Comparison of ENCODE assay signal across 29 cellular contexts in the genomic region with DNA sequence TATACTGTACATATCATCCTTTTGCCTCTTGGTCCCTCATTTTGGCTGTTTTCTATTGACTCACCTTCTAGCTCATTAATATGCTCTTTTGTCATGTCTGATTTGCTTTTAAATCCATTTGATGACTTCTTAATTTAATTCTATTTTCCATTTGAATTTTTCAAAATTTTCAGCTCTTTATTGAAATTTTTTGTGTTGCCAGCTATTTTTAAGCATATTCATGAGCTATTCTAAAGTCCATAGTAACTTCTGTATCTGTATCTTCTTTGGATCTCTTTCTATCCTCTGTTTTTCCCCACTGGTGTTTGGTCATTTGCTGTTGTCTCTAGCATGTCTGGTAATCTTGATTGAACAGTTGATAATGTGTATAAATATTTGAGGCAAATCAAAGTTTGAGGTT.
"Had no signal": no experiment of that assay in that cellular context is flagged by ENCODE, and none has a peak within 500 bp of the region (broad histone marks: within the 10 kb centered on the region; RNA-seq: fewer than 3 reads in every experiment).

No MANE protein-coding gene starts in this region.

- FAIRE-seq: urothelium cell line had no signal

- H3K36me3 Mint-ChIP-seq: stimulated activated effector memory CD8-positive, alpha-beta T cell treated with anti-CD3 and anti-CD28 coated beads, Interleukin-12 subunit alpha, Interleukin-12 subunit beta, amount 100 ng/mL, for 72 hours; stimulated activated memory B cell treated with anti-CD40 and anti-IgM and Interleukin-4, amounts not matched to agents 10 μg/mL and 1 μg/mL and 100 μg/mL, for 72 hours; stimulated activated naive B cell treated with anti-CD40 and anti-IgM and Interleukin-4, amounts not matched to agents 10 μg/mL and 1 μg/mL and 100 μg/mL, for 72 hours; type B pancreatic cell had no signal

- ATAC-seq: stimulated activated effector memory CD8-positive, alpha-beta T cell treated with anti-CD3 and anti-CD28 coated beads, Interleukin-12 subunit alpha, Interleukin-12 subunit beta, amount 100 ng/mL, for 72 hours; stimulated activated memory B cell treated with anti-CD40 and anti-IgM and Interleukin-4, amounts not matched to agents 10 μg/mL and 1 μg/mL and 100 μg/mL, for 72 hours; stimulated activated naive B cell treated with anti-CD40 and anti-IgM and Interleukin-4, amounts not matched to agents 10 μg/mL and 1 μg/mL and 100 μg/mL, for 72 hours; stimulated activated naive CD8-positive, alpha-beta T cell treated with anti-CD3 and anti-CD28 coated beads, Interleukin-15, amount 100 ng/mL, for 72 hours; stimulated activated naive CD8-positive, alpha-beta T cell treated with anti-CD3 and anti-CD28 coated beads, Interleukin-15, Interleukin-2, amounts not matched to agents 100 U/mL and 50 U/mL, for 24 hours; upper lobe of right lung had no signal

- H3K4me1 Mint-ChIP-seq: stimulated activated effector memory CD8-positive, alpha-beta T cell treated with anti-CD3 and anti-CD28 coated beads, Interleukin-12 subunit alpha, Interleukin-12 subunit beta, amount 100 ng/mL, for 72 hours; stimulated activated memory B cell treated with anti-CD40 and anti-IgM and Interleukin-4, amounts not matched to agents 10 μg/mL and 1 μg/mL and 100 μg/mL, for 72 hours; stimulated activated naive B cell treated with anti-CD40 and anti-IgM and Interleukin-4, amounts not matched to agents 10 μg/mL and 1 μg/mL and 100 μg/mL, for 72 hours; stimulated activated naive CD8-positive, alpha-beta T cell treated with anti-CD3 and anti-CD28 coated beads, Interleukin-15, amount 100 ng/mL, for 72 hours had no signal

- H3K27me3 ChIP-seq: stomach, suprapubic skin, testis, thyroid gland, tibial artery, tibial nerve, transverse colon, upper lobe of left lung, upper lobe of right lung, uterus, vagina had no signal

- H3K4me3 ChIP-seq: stomach, suprapubic skin, testis, thoracic aorta, thyroid gland, tibial artery, tibial nerve, transverse colon, upper lobe of left lung, upper lobe of right lung, uterus, vagina had no signal

- H3K9me3 Mint-ChIP-seq: stimulated activated effector memory CD8-positive, alpha-beta T cell treated with anti-CD3 and anti-CD28 coated beads, Interleukin-12 subunit alpha, Interleukin-12 subunit beta, amount 100 ng/mL, for 72 hours had no signal

- DNase-seq: stimulated activated CD4-positive, alpha-beta T cell treated with anti-CD3 and anti-CD28 coated beads, Interleukin-2, amount 100 ng/mL, for 48 hours; stimulated activated CD4-positive, alpha-beta T cell treated with anti-CD3 and anti-CD28 coated beads, Interleukin-4, amount 100 ng/mL, for 1 hour; stimulated activated CD4-positive, alpha-beta T cell treated with anti-CD3 and anti-CD28 coated beads, Interleukin-4, amount 100 ng/mL, for 24 hours; stimulated activated CD4-positive, alpha-beta T cell treated with anti-CD3 and anti-CD28 coated beads, Interleukin-4, amount 100 ng/mL, for 4 hours; stimulated activated CD8-positive, alpha-beta memory T cell treated with anti-CD3 and anti-CD28 coated beads, Interleukin-4, amount 100 ng/mL, for 48 hours; stimulated activated naive B cell treated with anti-CD40 and anti-IgM and Interleukin-4, amounts not matched to agents 10 μg/mL and 1 μg/mL and 100 μg/mL, for 72 hours; stimulated activated naive CD4-positive, alpha-beta T cell; stimulated activated naive CD4-positive, alpha-beta T cell treated with Interleukin-2 at 50 U/mL for 16 hours; stimulated activated naive CD8-positive, alpha-beta T cell treated with anti-CD3 and anti-CD28 coated beads, Interleukin-15, amount 100 ng/mL, for 72 hours; stimulated activated naive CD8-positive, alpha-beta T cell treated with anti-CD3 and anti-CD28 coated beads, Interleukin-15, Interleukin-2, amounts not matched to agents 100 U/mL and 50 U/mL, for 24 hours; stomach; substantia nigra; testis; thyroid gland; tibial artery; transverse colon; trophoblast cell; upper lobe of left lung; upper lobe of right lung; uterus had no signal

- H3K27me3 Mint-ChIP-seq: stimulated activated naive CD8-positive, alpha-beta T cell treated with anti-CD3 and anti-CD28 coated beads, Interleukin-15, amount 100 ng/mL, for 72 hours had no signal

- H3K36me3 ChIP-seq: stomach, suprapubic skin, thoracic aorta, thyroid gland, tibial artery, tibial nerve, transverse colon, upper lobe of left lung, upper lobe of right lung, uterus, vagina had no signal

- H3K4me3 Mint-ChIP-seq: stimulated activated effector memory CD8-positive, alpha-beta T cell treated with anti-CD3 and anti-CD28 coated beads, Interleukin-12 subunit alpha, Interleukin-12 subunit beta, amount 100 ng/mL, for 72 hours; stimulated activated memory B cell treated with anti-CD40 and anti-IgM and Interleukin-4, amounts not matched to agents 10 μg/mL and 1 μg/mL and 100 μg/mL, for 72 hours; stimulated activated naive B cell treated with anti-CD40 and anti-IgM and Interleukin-4, amounts not matched to agents 10 μg/mL and 1 μg/mL and 100 μg/mL, for 72 hours; stimulated activated naive CD8-positive, alpha-beta T cell treated with anti-CD3 and anti-CD28 coated beads, Interleukin-15, amount 100 ng/mL, for 72 hours; stimulated activated naive CD8-positive, alpha-beta T cell treated with anti-CD3 and anti-CD28 coated beads, Interleukin-15, Interleukin-2, amounts not matched to agents 100 ng/mL and 50 ng/mL, for 24 hours; type B pancreatic cell had no signal

- H3K9me3 ChIP-seq: suprapubic skin, testis, thoracic aorta, thyroid gland, transverse colon, upper lobe of right lung, uterus, vagina had no signal

- H3K27ac Mint-ChIP-seq: stimulated activated effector memory CD8-positive, alpha-beta T cell treated with anti-CD3 and anti-CD28 coated beads, Interleukin-12 subunit alpha, Interleukin-12 subunit beta, amount 100 ng/mL, for 72 hours; stimulated activated memory B cell treated with anti-CD40 and anti-IgM and Interleukin-4, amounts not matched to agents 10 μg/mL and 1 μg/mL and 100 μg/mL, for 72 hours; stimulated activated naive B cell treated with anti-CD40 and anti-IgM and Interleukin-4, amounts not matched to agents 10 μg/mL and 1 μg/mL and 100 μg/mL, for 72 hours; stimulated activated naive CD8-positive, alpha-beta T cell treated with anti-CD3 and anti-CD28 coated beads, Interleukin-15, Interleukin-2, amounts not matched to agents 100 ng/mL and 50 ng/mL, for 24 hours; type B pancreatic cell had no signal

- H3K27ac ChIP-seq: stomach, suprapubic skin, testis, thoracic aorta, thyroid gland, tibial artery, tibial nerve, transverse colon, upper lobe of left lung, upper lobe of right lung, uterus, vagina had no signal

- H3K4me1 ChIP-seq: stomach, testis, thyroid gland, tibial artery, tibial nerve, transverse colon, upper lobe of left lung, upper lobe of right lung, uterus, vagina had no signal
